Comparison of ENCODE assay signal across 8 cellular contexts in genomic region chr2:218216674-218217365, GRCh38. TPM values are rescaled to one million over a fixed set of nuclear protein-coding genes. Genes with fewer than 3 reads are reported as not detected.
DNase-seq lines count a peak whose midpoint lies in the region; ATAC-seq and TF ChIP-seq lines count a peak whose summit lies in the region.

ARPC2 (plus strand) TSS chr2:218217189; CDS start chr2:218217471, 282 bp downstream.

- H2AFZ ChIP-seq in mammary epithelial cell (ENCODE audit: low read depth, low read length), result peak within 1 kb of the TSS; percentile 94

- dilution Hi-C loops in mammary epithelial cell (cut with HindIII; ENCODE audit: low sequenced_read_pairs), result no loop called here

- no peak for TF ChIP-seq CTCF in WI38 (IDR thresholded peaks at IDR 0.05; ENCODE audit: low read depth, low read length)
- no peak for TF ChIP-seq CTCF in mammary epithelial cell (conservative IDR thresholded peaks at IDR 0.05 in 1 of 2, IDR thresholded peaks at IDR 0.05 in 1 of 2; ENCODE audit: extremely low read depth in 1 of 2, insufficient read depth in 1 of 2, low read depth in 1 of 2, low read length in 2 of 2)

- peak within 1 kb of the TSS; percentile 84 for H3K27ac ChIP-seq in mammary epithelial cell (ENCODE audit: insufficient read depth, low read depth, low read length)
- H3K27ac ChIP-seq in iPS-20b (ENCODE audit: low read length), result peak within 1 kb of the TSS; percentile 66
- peak within 1 kb of the TSS; percentile 98 for H3K27ac ChIP-seq in skeletal muscle tissue (ENCODE audit: low read depth, low read length)

- ATAC-seq in GM18873 (IDR thresholded peaks at IDR 0.05; ENCODE audit: low FRiP score, unreplicated experiment) (peak; percentile 52), HG03135 (IDR thresholded peaks at IDR 0.05; ENCODE audit: unreplicated experiment) (peak; percentile 63)

- WGBS in mammary epithelial cell (ENCODE audit: low coverage, missing lambda C conversion rate), result 1% methylated on average over 29 of the region's 60 CpGs

- H3K4me3 ChIP-seq in WI38 (ENCODE audit: low read depth, low read length) (peak within 1 kb of the TSS; percentile 98), mammary epithelial cell (replicated peaks in 1 of 3; ENCODE audit: insufficient read depth in 1 of 3, low read depth in 2 of 3, low read length in 3 of 3) (peak within 1 kb of the TSS; percentile 84 to 92 (median 91)), iPS-20b (ENCODE audit: low read length) (peak within 1 kb of the TSS; percentile 99), skeletal muscle tissue (ENCODE audit: low read length in 3 of 3) (peak within 1 kb of the TSS; percentile 91 to 96 (median 92))

- H3K9ac ChIP-seq in mammary epithelial cell (ENCODE audit: insufficient read depth, low read length) (peak within 1 kb of the TSS; percentile 93), iPS-20b (ENCODE audit: low read depth, low read length) (peak within 1 kb of the TSS; percentile 93), skeletal muscle tissue (ENCODE audit: low read depth in 1 of 3, low read length in 3 of 3) (peak within 1 kb of the TSS; percentile 90 to 97 (median 96))

- H3K36me3 ChIP-seq in mammary epithelial cell (ENCODE audit: insufficient read depth, low read length) (peaks cover 3% of the 10 kb centered on the region), iPS-20b (ENCODE audit: insufficient read depth, low read depth, low read length) (peaks cover 13% of the 10 kb centered on the region), skeletal muscle tissue (ENCODE audit: control insufficient read depth in 3 of 3, insufficient read depth in 3 of 3, low read length in 3 of 3) (peaks cover 0 to 2% (median 0%) of the 10 kb centered on the region in 3 donors)

- peak within 1 kb of the TSS; percentile 95 for H3K4me2 ChIP-seq in mammary epithelial cell (ENCODE audit: insufficient read depth, low read depth, low read length)

- BruUV-seq in mammary epithelial cell (replicated peaks; lab: Mats Ljungman, UMichigan), result no TSS peak

- no peaks in the 10 kb centered on the region for H3K9me3 ChIP-seq in mammary epithelial cell (replicated peaks; ENCODE audit: insufficient read depth, low read length)
- H3K9me3 ChIP-seq in iPS-20b (ENCODE audit: insufficient read depth, low read depth, low read length), result no peaks in the 10 kb centered on the region
- no peaks in the 10 kb centered on the region for H3K9me3 ChIP-seq in skeletal muscle tissue (ENCODE audit: control insufficient read depth in 3 of 3, low read length in 3 of 3)

- H3K79me2 ChIP-seq in mammary epithelial cell (ENCODE audit: insufficient read depth, low read length), result peaks cover 60% of the 10 kb centered on the region

- CTCF ChIA-PET in mammary epithelial cell (lab: Charles Lee; ENCODE audit: low non-redundant PET), result no interaction called here

- H3K4me1 ChIP-seq in mammary epithelial cell (ENCODE audit: insufficient read depth, low read length), result peaks cover 29% of the 10 kb centered on the region
- peaks cover 15% of the 10 kb centered on the region for H3K4me1 ChIP-seq in iPS-20b (ENCODE audit: insufficient read depth, low read length)
- peaks cover 45 to 52% (median 45%) of the 10 kb centered on the region in 3 donors for H3K4me1 ChIP-seq in skeletal muscle tissue (ENCODE audit: control insufficient read depth in 3 of 3, insufficient read depth in 3 of 3, low read length in 3 of 3)

- peak; percentile 97 for DNase-seq in ACHN
- DNase-seq in NCI-H2227 treated with DMSO at 0.1 percent for 48 hours (lab: John Stamatoyannopoulos, UW), result peak; percentile 90
- peak; percentile 91 for DNase-seq in mammary epithelial cell

- in situ Hi-C loops in ACHN (cut with HindIII; ENCODE audit: low pct_ligation_motif_present, low pct_unique_long_range_greater_than_20kb, low sequenced_read_pairs), result no loop called here
- in situ Hi-C loops in mammary epithelial cell (cut with MboI; ENCODE audit: low sequenced_read_pairs in 2 of 2), result no loop called here

- H3K27me3 ChIP-seq in mammary epithelial cell (ENCODE audit: insufficient read depth, low read length) (no peaks in the 10 kb centered on the region), iPS-20b (ENCODE audit: insufficient read depth, low read length) (no peaks in the 10 kb centered on the region), skeletal muscle tissue (ENCODE audit: control insufficient read depth in 3 of 3, insufficient read depth in 3 of 3, low read length in 3 of 3) (no peaks in the 10 kb centered on the region)

- peaks cover 1% of the 10 kb centered on the region for H4K20me1 ChIP-seq in mammary epithelial cell (ENCODE audit: insufficient read depth, low read length)

- intact Hi-C loops in mammary epithelial cell (cut with micrococcal nuclease), result loop anchor here (1.0 to 2.0 kb wide), 2 partner anchors 13 to 30 kb away; no protein-coding TSS in a partner anchor

RNA-seq across cellular contexts. Expression of gene ARPC2, which starts in this region (rescaled TPM):
- total RNA-seq in mammary epithelial cell (100 to 1,000 TPM; 523 to 644 TPM), skeletal muscle tissue (172 TPM)
- polyA plus RNA-seq in mammary epithelial cell, result 961 TPM
- 351 TPM for polyA minus RNA-seq in mammary epithelial cell

Comparison
In these comparisons a context has a peak if more than half of its experiments do, and no peak if none do; other contexts are left out.
1. Peak in every context shown above with its lines: DNase-seq, ATAC-seq, H3K4me3 ChIP-seq and H3K27ac ChIP-seq.